ENCODE assay signal across 10 cellular contexts in genomic region chr12:1590083-1590979, GRCh38. TPM values are rescaled to one million over a fixed set of nuclear protein-coding genes. Genes with fewer than 3 reads are reported as not detected.
DNase-seq lines count a peak whose midpoint lies in the region; ATAC-seq and TF ChIP-seq lines count a peak whose summit lies in the region.
"Had no signal": no experiment of that assay in that cellular context is flagged by ENCODE, and none has a peak within 500 bp of the region (broad histone marks: within the 10 kb centered on the region; RNA-seq: fewer than 3 reads in every experiment).

No MANE protein-coding gene starts in this region.

- H3K27ac ChIP-seq in CD4-positive, alpha-beta memory T cell (ENCODE audit: low read depth, low read length), result no peak overlapping the region
- H3K27ac ChIP-seq in Panc1 (ENCODE audit: low read length) (peak overlapping the region; percentile 81), esophagus squamous epithelium (peak overlapping the region; percentile 43 to 97 (median 83))
- H3K27ac ChIP-seq: neutrophil had no signal

- TF ChIP-seq CTCF in Panc1 (IDR thresholded peaks at IDR 0.05) (no peak), esophagus squamous epithelium (IDR thresholded peaks at IDR 0.05) (no peak)

- BruUV-seq in Panc1 (replicated peaks; lab: Mats Ljungman, UMichigan), result no TSS peak

- no peaks in the 10 kb centered on the region for H3K27me3 ChIP-seq in CD4-positive, alpha-beta memory T cell (ENCODE audit: insufficient read depth, low read length)
- H3K27me3 ChIP-seq in Panc1 (ENCODE audit: control insufficient read depth, insufficient read depth, low read length) (no peaks in the 10 kb centered on the region), esophagus squamous epithelium (no peaks in the 10 kb centered on the region)
- H3K27me3 ChIP-seq: neutrophil had no signal

- peak overlapping the region; percentile 77 to 94 (median 87) for H3K4me3 Mint-ChIP-seq in CD4-positive, alpha-beta memory T cell
- H3K4me3 Mint-ChIP-seq in natural killer cell treated with Interleukin-12 subunit alpha and Interleukin-12 subunit beta and Interleukin-15 and Interleukin-18, amount 100 ng/mL, for 72 hours, result peak overlapping the region; percentile 93

- H3K36me3 ChIP-seq in CD4-positive, alpha-beta memory T cell (ENCODE audit: insufficient read depth, low read length), result no peaks in the 10 kb centered on the region
- H3K36me3 ChIP-seq in Panc1 (ENCODE audit: control insufficient read depth, insufficient read depth, low read length) (no peaks in the 10 kb centered on the region), esophagus squamous epithelium (peaks cover 0 to 7% (median 0%) of the 10 kb centered on the region in 3 donors)
- H3K36me3 ChIP-seq: neutrophil had no signal

- peaks cover 9 to 43% of the 10 kb centered on the region in 2 donors for H3K36me3 Mint-ChIP-seq in CD4-positive, alpha-beta memory T cell
- no peaks in the 10 kb centered on the region for H3K36me3 Mint-ChIP-seq in natural killer cell treated with Interleukin-12 subunit alpha and Interleukin-12 subunit beta and Interleukin-15 and Interleukin-18, amount 100 ng/mL, for 72 hours

- peaks cover 56% of the 10 kb centered on the region for H3K4me1 ChIP-seq in CD4-positive, alpha-beta memory T cell (ENCODE audit: insufficient read depth, low read length)
- peaks cover 46% of the 10 kb centered on the region for H3K4me1 ChIP-seq in Panc1 (ENCODE audit: control insufficient read depth, insufficient read depth, low read length)
- H3K4me1 ChIP-seq in esophagus squamous epithelium, result peaks cover 29 to 75% (median 34%) of the 10 kb centered on the region in 3 donors

- H3K27me3 Mint-ChIP-seq in CD4-positive, alpha-beta memory T cell, result no peaks in the 10 kb centered on the region
- no peaks in the 10 kb centered on the region for H3K27me3 Mint-ChIP-seq in natural killer cell treated with Interleukin-12 subunit alpha and Interleukin-12 subunit beta and Interleukin-15 and Interleukin-18, amount 100 ng/mL, for 72 hours

- H3K9me3 ChIP-seq in CD4-positive, alpha-beta memory T cell (ENCODE audit: control insufficient read depth in 1 of 2, low read length in 2 of 2), result no peaks in the 10 kb centered on the region
- no peaks in the 10 kb centered on the region for H3K9me3 ChIP-seq in Panc1 (ENCODE audit: control insufficient read depth, insufficient read depth, low read depth, low read length)
- no peaks in the 10 kb centered on the region for H3K9me3 ChIP-seq in esophagus squamous epithelium
- H3K9me3 ChIP-seq: neutrophil had no signal

- POLR2A ChIA-PET in CD4-positive, alpha-beta memory T cell (lab: Charles Lee; ENCODE audit: partially characterized antibody), result interaction anchor here (1.3 to 8.3 kb wide), 3 partner anchors 12 to 472 kb away, joined by 3 to 142 read pairs (median 14); no protein-coding TSS in a partner anchor
- POLR2A ChIA-PET in Panc1 (lab: Charles Lee), result no interaction called here

- H3K4me3 ChIP-seq in CD4-positive, alpha-beta memory T cell (ENCODE audit: low read length in 2 of 2), result peak overlapping the region; percentile 8 to 32
- H3K4me3 ChIP-seq in Panc1 (ENCODE audit: low read depth in 2 of 2, low read length in 2 of 2) (peak overlapping the region; percentile 39 to 50), esophagus squamous epithelium (peak overlapping the region in 3 of 4 donors; percentile 26 to 94 (median 82))

- no peak for DNase-seq in CD4-positive, alpha-beta memory T cell
- DNase-seq in Panc1 (ENCODE audit: low read depth, low spot score), result no peak
- DNase-seq in esophagus squamous epithelium (lab: John Stamatoyannopoulos, UW), result no peak
- no peak for DNase-seq in natural killer cell treated with Interleukin-12 subunit alpha and Interleukin-12 subunit beta and Interleukin-15 and Interleukin-18, amount 100 ng/mL, for 72 hours (ENCODE audit: low spot score)
- no peak for DNase-seq in NCI-H2196 (lab: John Stamatoyannopoulos, UW; ENCODE audit: unreplicated experiment)
- no peak for DNase-seq in stimulated activated CD4-positive, alpha-beta T cell treated with anti-CD3 and anti-CD28 coated beads, Interleukin-2, amount 100 ng/mL, for 48 hours

- in situ Hi-C loops in Panc1 (cut with HindIII; ENCODE audit: low pct_unique_long_range_greater_than_20kb, low sequenced_read_pairs), result no loop called here

- H3K4me1 Mint-ChIP-seq in CD4-positive, alpha-beta memory T cell, result peaks cover 41 to 70% (median 53%) of the 10 kb centered on the region in 4 donors
- peaks cover 41 to 46% of the 10 kb centered on the region in 2 donors for H3K4me1 Mint-ChIP-seq in natural killer cell treated with Interleukin-12 subunit alpha and Interleukin-12 subunit beta and Interleukin-15 and Interleukin-18, amount 100 ng/mL, for 72 hours (ENCODE audit: low read depth in 2 of 2)

- CTCF ChIA-PET in CD4-positive, alpha-beta memory T cell (lab: Charles Lee; ENCODE audit: partially characterized antibody), result interaction anchor here (1.4 to 6.4 kb wide), 4 partner anchors 12 to 472 kb away, joined by 3 to 53 read pairs (median 30); no protein-coding TSS in a partner anchor
- CTCF ChIA-PET in Panc1 (lab: Charles Lee), result no interaction called here

- ATAC-seq in Panc1, result no peak
- ATAC-seq in natural killer cell treated with Interleukin-12 subunit alpha and Interleukin-12 subunit beta and Interleukin-15 and Interleukin-18, amount 100 ng/mL, for 72 hours, result no peak
- ATAC-seq in GM21786 (IDR thresholded peaks at IDR 0.05; ENCODE audit: unreplicated experiment), result no peak
- ATAC-seq in HG03108 (IDR thresholded peaks at IDR 0.05; ENCODE audit: unreplicated experiment), result no peak
- ATAC-seq: HCT116 had no signal

- TF ChIP-seq POLR2A in esophagus squamous epithelium (IDR thresholded peaks at IDR 0.05), result no peak

- WGBS in esophagus squamous epithelium, 2 donors, result 22 to 24% methylated on average over 12 of the region's 12 CpGs

- intact Hi-C loops in CD4-positive, alpha-beta memory T cell (cut with micrococcal nuclease), result loop anchor here (5.0 to 10.0 kb wide), 7 partner anchors 58 to 1136 kb away; partner anchors contain the start of genes B4GALNT3, ERC1 and RAD52
- intact Hi-C loops in Panc1 (cut with micrococcal nuclease; ENCODE audit: unreplicated experiment) (no loop called here), esophagus squamous epithelium (cut with DNase I) (no loop called here)

- H3K9me3 Mint-ChIP-seq in CD4-positive, alpha-beta memory T cell, result no peaks in the 10 kb centered on the region
- H3K9me3 Mint-ChIP-seq in natural killer cell treated with Interleukin-12 subunit alpha and Interleukin-12 subunit beta and Interleukin-15 and Interleukin-18, amount 100 ng/mL, for 72 hours, result no peaks in the 10 kb centered on the region

- peak overlapping the region; percentile 16 to 97 (median 88) for H3K27ac Mint-ChIP-seq in CD4-positive, alpha-beta memory T cell
- H3K27ac Mint-ChIP-seq in natural killer cell treated with Interleukin-12 subunit alpha and Interleukin-12 subunit beta and Interleukin-15 and Interleukin-18, amount 100 ng/mL, for 72 hours, result peak overlapping the region in 1 of 2 donors; percentile 92

RNA-seq across cellular contexts. Expression of gene FBXL14, which starts 4.0 kb away (rescaled TPM):
- total RNA-seq in CD4-positive, alpha-beta memory T cell, result 10 to 100 TPM; 41.6 to 43.4 TPM
- 10 to 100 TPM; 14.6 to 29.2 TPM for polyA plus RNA-seq in CD4-positive, alpha-beta memory T cell
- 15.1 TPM for total RNA-seq in Panc1 (2021; ENCODE audit: unreplicated experiment)
- polyA plus RNA-seq in Panc1 (2012; ENCODE audit: insufficient read length), result 17.2 TPM
- total RNA-seq in esophagus squamous epithelium, result 10 to 100 TPM in 1 of 4 donors, 1 to 10 TPM in 3; 6.5 to 14.9 (median 8.8) TPM
- total RNA-seq in natural killer cell treated with Interleukin-12 subunit alpha and Interleukin-12 subunit beta and Interleukin-15 and Interleukin-18, amount 100 ng/mL, for 72 hours, result 10 to 100 TPM; 19.4 to 26.2 TPM

RNA-seq across cellular contexts. Expression of gene WNT5B, which starts 38.7 kb away (rescaled TPM):
- total RNA-seq in CD4-positive, alpha-beta memory T cell, result under 1 TPM in 1 of 2 experiments, not detected in 1; 0.17 TPM
- under 1 TPM in 1 of 2 donors, not detected in 1; 0.61 TPM for polyA plus RNA-seq in CD4-positive, alpha-beta memory T cell
- total RNA-seq in Panc1 (2021; ENCODE audit: unreplicated experiment) (36.9 TPM), esophagus squamous epithelium (10 to 100 TPM in 2 of 4 donors, 1 to 10 TPM in 2; 5.6 to 30.9 (median 12.7) TPM)
- polyA plus RNA-seq in Panc1 (2012; ENCODE audit: insufficient read length), result 34.8 TPM
- total RNA-seq in natural killer cell treated with Interleukin-12 subunit alpha and Interleukin-12 subunit beta and Interleukin-15 and Interleukin-18, amount 100 ng/mL, for 72 hours, result under 1 TPM in 1 of 2 donors, not detected in 1; 0.47 TPM

Comparison
In these comparisons a context has a peak if more than half of its experiments do, and no peak if none do; other contexts are left out.
1. H3K4me3 ChIP-seq: peak in every context shown above with its lines; median percentile 82 in esophagus squamous epithelium; 44 in Panc1; 20 in CD4-positive, alpha-beta memory T cell.
2. RNA of gene WNT5B, which starts 38.7 kb away (total RNA-seq): 36.9 TPM in Panc1 (single experiment) and 5.6 to 30.9 TPM in esophagus squamous epithelium; 0.47 TPM in natural killer cell treated with Interleukin-12 subunit alpha and Interleukin-12 subunit beta and Interleukin-15 and Interleukin-18, amount 100 ng/mL, for 72 hours and 0.17 TPM in CD4-positive, alpha-beta memory T cell; every median in the first group is over 4 times any median in the second.